2 cellular contexts compared by ENCODE assay signal in the genomic region with DNA sequence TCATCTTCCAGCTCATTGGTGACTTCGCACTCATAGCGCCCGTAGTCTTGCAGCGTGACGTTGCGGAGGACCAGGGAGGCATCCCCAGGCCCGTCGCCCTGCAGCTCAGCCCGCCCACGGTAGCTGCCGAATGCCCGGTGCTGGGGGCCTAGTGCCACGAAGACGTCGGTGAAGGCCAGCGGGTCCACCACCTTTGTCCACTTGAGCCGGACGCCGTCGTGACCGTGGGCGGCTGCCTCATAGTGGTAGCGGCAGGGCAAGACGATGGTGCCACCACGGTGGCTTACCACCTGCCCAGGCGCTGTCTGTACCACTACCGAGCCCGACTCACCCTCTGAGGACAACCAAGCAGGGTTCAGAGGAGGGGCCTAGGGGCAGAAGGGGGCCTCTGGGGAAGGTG.
TF ChIP-seq lines count a peak whose summit lies in the region.

No MANE protein-coding gene starts in this region.

TF ChIP-seq in A549, 52 proteins besides CTCF, POLR2A, EP300 and RAD21 (continued from another document):
- no peak for TF ChIP-seq ESRRA (IDR thresholded peaks at IDR 0.05; ENCODE audit: borderline replicate concordance, low read length)
- TF ChIP-seq HEYL (CRISPR knock-in tag; IDR thresholded peaks at IDR 0.05): no peak
- no peak for TF ChIP-seq ZFP36 (IDR thresholded peaks at IDR 0.05; ENCODE audit: borderline replicate concordance, partially characterized antibody)
- TF ChIP-seq EHF (CRISPR knock-in tag; IDR thresholded peaks at IDR 0.05): no peak
- no peak for TF ChIP-seq HOXB13 (CRISPR knock-in tag; IDR thresholded peaks at IDR 0.05; ENCODE audit: low read depth)
- TF ChIP-seq KDM5A (IDR thresholded peaks at IDR 0.05): no peak
- no peak for TF ChIP-seq GATA3 (IDR thresholded peaks at IDR 0.05; ENCODE audit: borderline replicate concordance)
- TF ChIP-seq FOXS1 (CRISPR knock-in tag; IDR thresholded peaks at IDR 0.05): no peak
- TF ChIP-seq FOSB (CRISPR knock-in tag; IDR thresholded peaks at IDR 0.05): no peak

TF ChIP-seq in GM12891, 5 proteins besides CTCF, POLR2A, EP300 and RAD21 (continued from another document):
- TF ChIP-seq SPI1 (IDR thresholded peaks at IDR 0.05; ENCODE audit: low read depth, low read length) (no peak), TAF1 (IDR thresholded peaks at IDR 0.05; ENCODE audit: low read depth, low read length) (no peak), POLR2AphosphoS5 (IDR thresholded peaks at IDR 0.05; ENCODE audit: low read depth, low read length) (no peak)
